ENCODE assay signal across 8 cellular contexts in the genomic region with DNA sequence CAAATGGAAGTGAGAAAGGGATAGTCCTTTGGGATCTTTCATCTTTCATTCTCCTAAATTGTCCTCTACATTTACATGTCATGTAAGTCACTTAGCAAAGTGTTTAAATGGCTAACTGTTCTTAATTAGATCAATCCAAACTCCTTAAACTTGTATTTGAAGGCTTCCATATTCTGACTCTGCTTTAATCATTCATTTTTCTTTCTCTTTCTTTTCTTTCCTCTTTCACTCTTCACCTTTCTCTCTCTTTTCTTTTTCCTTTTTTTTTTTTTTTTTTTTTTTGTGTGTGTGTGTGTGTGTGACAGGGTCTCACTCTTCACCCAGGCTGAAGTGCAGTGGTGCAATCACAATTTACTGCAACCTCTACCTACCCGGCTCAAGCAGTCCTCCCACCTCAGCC.
"Had no signal": no experiment of that assay in that cellular context is flagged by ENCODE, and none has a peak within 500 bp of the region (broad histone marks: within the 10 kb centered on the region; RNA-seq: fewer than 3 reads in every experiment).

No MANE protein-coding gene starts in this region.

- FAIRE-seq: G401.6, GM12878, GM12891, GM12892, GM18507, GM19239 had no signal

- H3K4me3 ChIP-seq: GM12878 had no signal

- DNase-seq: GDM1, GF-D8 had no signal

- ATAC-seq: GM12878 had no signal
